Comparison of ENCODE assay signal across 2 cellular contexts in genomic region chr5:40780199-40780598, GRCh38.
TF ChIP-seq lines count a peak whose summit lies in the region.

No MANE protein-coding gene starts in this region.

TF ChIP-seq in GM23338, 12 proteins besides CTCF, POLR2A, EP300 and RAD21:
- TF ChIP-seq EZH2 (IDR thresholded peaks at IDR 0.05; ENCODE audit: low read depth, unreplicated experiment) = no peak
- TF ChIP-seq ZNF462 (CRISPR knock-in tag; IDR thresholded peaks at IDR 0.05) = no peak
- TF ChIP-seq ETS1 (IDR thresholded peaks at IDR 0.05) = no peak
- TF ChIP-seq REST (IDR thresholded peaks at IDR 0.05; ENCODE audit: unreplicated experiment) = no peak

TF ChIP-seq in HepG2, 621 proteins besides CTCF, POLR2A, EP300 and RAD21:
- TF ChIP-seq ZBTB7B (CRISPR knock-in tag; IDR thresholded peaks at IDR 0.05) = no peak
- TF ChIP-seq MAFF (IDR thresholded peaks at IDR 0.05; ENCODE audit: low read depth, low read length) = peak; percentile 69
- TF ChIP-seq CHCHD3 (CRISPR knock-in tag; IDR thresholded peaks at IDR 0.05) = no peak
- no peak for TF ChIP-seq ZNF34 (CRISPR knock-in tag; IDR thresholded peaks at IDR 0.05; ENCODE audit: borderline replicate concordance)
- no peak for TF ChIP-seq ZNF772 (CRISPR knock-in tag; IDR thresholded peaks at IDR 0.05)
- TF ChIP-seq SNAPC2 (CRISPR knock-in tag; IDR thresholded peaks at IDR 0.05) = no peak
- peak; percentile 53 to 81; a peak in 3 of 4 replicates for TF ChIP-seq MAFK (conservative IDR thresholded peaks at IDR 0.05 in 1 of 2, IDR thresholded peaks at IDR 0.05 in 1 of 2; ENCODE audit: low read length in 2 of 2)
